ENCODE assay signal across 1 cellular context in the genomic region with DNA sequence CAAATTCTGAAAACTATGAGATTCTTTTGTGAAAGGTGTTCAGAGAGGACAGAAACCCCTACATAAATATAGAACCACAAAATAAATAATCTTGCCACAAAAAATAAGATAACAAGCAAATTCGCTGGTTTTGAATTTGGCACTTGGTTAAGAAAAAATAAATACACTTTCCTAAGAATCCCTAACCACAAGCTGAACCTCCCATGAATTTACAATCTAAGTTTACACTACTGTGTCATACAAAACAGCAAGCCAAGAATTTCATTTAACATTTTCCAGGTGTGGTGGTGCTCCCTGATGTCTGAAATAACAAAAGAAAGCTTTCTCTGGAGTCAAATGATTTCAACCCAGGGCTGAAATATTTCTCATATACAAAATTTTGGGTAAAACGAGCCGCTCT.
TF ChIP-seq lines count a peak whose summit lies in the region.

No MANE protein-coding gene starts in this region.

TF ChIP-seq in IMR-90, 13 proteins besides CTCF, POLR2A, EP300 and RAD21 (continued from another document):
- TF ChIP-seq, protein P1, sequence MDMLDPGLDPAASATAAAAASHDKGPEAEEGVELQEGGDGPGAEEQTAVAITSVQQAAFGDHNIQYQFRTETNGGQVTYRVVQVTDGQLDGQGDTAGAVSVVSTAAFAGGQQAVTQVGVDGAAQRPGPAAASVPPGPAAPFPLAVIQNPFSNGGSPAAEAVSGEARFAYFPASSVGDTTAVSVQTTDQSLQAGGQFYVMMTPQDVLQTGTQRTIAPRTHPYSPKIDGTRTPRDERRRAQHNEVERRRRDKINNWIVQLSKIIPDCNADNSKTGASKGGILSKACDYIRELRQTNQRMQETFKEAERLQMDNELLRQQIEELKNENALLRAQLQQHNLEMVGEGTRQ (IDR thresholded peaks at IDR 0.05; ENCODE audit: low read depth, low read length) = no peak
- TF ChIP-seq CHD1 (IDR thresholded peaks at IDR 0.05; ENCODE audit: low read depth, low read length) (no peak), CEBPB (IDR thresholded peaks at IDR 0.05; ENCODE audit: low read depth, low read length) (no peak), MAZ (IDR thresholded peaks at IDR 0.05; ENCODE audit: borderline replicate concordance, low read depth, low read length) (no peak)
- TF ChIP-seq, protein P2, sequence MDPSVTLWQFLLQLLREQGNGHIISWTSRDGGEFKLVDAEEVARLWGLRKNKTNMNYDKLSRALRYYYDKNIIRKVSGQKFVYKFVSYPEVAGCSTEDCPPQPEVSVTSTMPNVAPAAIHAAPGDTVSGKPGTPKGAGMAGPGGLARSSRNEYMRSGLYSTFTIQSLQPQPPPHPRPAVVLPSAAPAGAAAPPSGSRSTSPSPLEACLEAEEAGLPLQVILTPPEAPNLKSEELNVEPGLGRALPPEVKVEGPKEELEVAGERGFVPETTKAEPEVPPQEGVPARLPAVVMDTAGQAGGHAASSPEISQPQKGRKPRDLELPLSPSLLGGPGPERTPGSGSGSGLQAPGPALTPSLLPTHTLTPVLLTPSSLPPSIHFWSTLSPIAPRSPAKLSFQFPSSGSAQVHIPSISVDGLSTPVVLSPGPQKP (IDR thresholded peaks at IDR 0.05; ENCODE audit: borderline replicate concordance, low read depth, low read length) = no peak
